8 cellular contexts compared by ENCODE assay signal in the genomic region with DNA sequence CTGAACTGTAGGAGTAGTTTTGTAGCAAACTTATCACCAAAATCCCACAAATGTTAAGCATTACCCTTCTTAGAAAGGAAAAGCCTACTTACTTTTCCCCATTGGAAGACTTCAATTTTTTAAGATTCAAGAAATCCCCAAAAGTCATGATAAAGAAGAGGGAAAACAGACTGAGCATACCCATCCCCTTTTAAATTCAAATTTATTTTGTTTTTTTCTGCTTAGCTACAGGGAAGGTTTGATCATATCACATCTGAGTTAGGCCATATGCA.
A peak's percentile ranks its signal among the peaks of the same experiment; 100 is the strongest.
DNase-seq lines count a peak whose midpoint lies in the region; ATAC-seq, FAIRE-seq and TF ChIP-seq lines count a peak whose summit lies in the region.

No MANE protein-coding gene starts in this region.

- H4K20me1 ChIP-seq in mammary epithelial cell (ENCODE audit: insufficient read depth, low read length), result no peaks in the 10 kb centered on the region

- intact Hi-C loops in left ventricle myocardium inferior (cut with micrococcal nuclease) (no loop called here), Right ventricle myocardium superior (cut with DNase I) (no loop called here), mammary epithelial cell (cut with micrococcal nuclease) (loop anchor here (1.0 kb wide), 5 partner anchors 21 to 175 kb away; no protein-coding TSS in a partner anchor)

- H3K9me3 Mint-ChIP-seq in glutamatergic neuron (ENCODE audit: unreplicated experiment), result peaks cover 1% of the 10 kb centered on the region

- CTCF ChIA-PET in mammary epithelial cell (lab: Charles Lee; ENCODE audit: low non-redundant PET), result interaction anchor here (0.7 kb wide), 2 partner anchors 21 to 295 kb away, joined by 3 read pairs; no protein-coding TSS in a partner anchor

- no peak overlapping the region for H3K4me3 Mint-ChIP-seq in glutamatergic neuron (ENCODE audit: unreplicated experiment)

- no peaks in the 10 kb centered on the region for H3K27me3 Mint-ChIP-seq in glutamatergic neuron (ENCODE audit: unreplicated experiment)

- H3K9ac ChIP-seq in mammary epithelial cell (ENCODE audit: insufficient read depth, low read length), result peak overlapping the region; percentile 98
- no peak overlapping the region for H3K9ac ChIP-seq in muscle layer of colon (ENCODE audit: low read length)

- H3K27ac ChIP-seq in left ventricle myocardium inferior (replicated peaks) (peak overlapping the region; percentile 81), mammary epithelial cell (ENCODE audit: insufficient read depth, low read depth, low read length) (peak overlapping the region; percentile 100), muscle layer of colon (ENCODE audit: low read depth, low read length) (peak overlapping the region; percentile 45), urinary bladder (ENCODE audit: low read depth) (peak overlapping the region; percentile 87)

- no peaks in the 10 kb centered on the region for H3K36me3 ChIP-seq in left ventricle myocardium inferior
- no peaks in the 10 kb centered on the region for H3K36me3 ChIP-seq in mammary epithelial cell (ENCODE audit: insufficient read depth, low read length)
- H3K36me3 ChIP-seq in muscle layer of colon (ENCODE audit: insufficient read depth, low read length), result no peaks in the 10 kb centered on the region
- H3K36me3 ChIP-seq in urinary bladder (ENCODE audit: insufficient read depth), result no peaks in the 10 kb centered on the region

- no peak for TF ChIP-seq CTCF in left ventricle myocardium inferior (IDR thresholded peaks at IDR 0.05; ENCODE audit: borderline replicate concordance)
- TF ChIP-seq CTCF in mammary epithelial cell (conservative IDR thresholded peaks at IDR 0.05 in 1 of 2, IDR thresholded peaks at IDR 0.05 in 1 of 2; ENCODE audit: extremely low read depth in 1 of 2, insufficient read depth in 1 of 2, low read depth in 1 of 2, low read length in 2 of 2), result no peak
- TF ChIP-seq CTCF in glutamatergic neuron (IDR thresholded peaks at IDR 0.05; ENCODE audit: partially characterized antibody, unreplicated experiment), result no peak

- ATAC-seq in Right ventricle myocardium superior (ENCODE audit: poor library complexity) (no peak), GM18858 (IDR thresholded peaks at IDR 0.05; ENCODE audit: unreplicated experiment) (no peak)

- FAIRE-seq in H54 (lab: Jason Lieb, UNC), result no peak

- TF ChIP-seq POLR2A in H54 (IDR thresholded peaks at IDR 0.05; ENCODE audit: low read depth, low read length), result no peak

- TSS peak; percentile 85 for BruUV-seq in mammary epithelial cell (replicated peaks; lab: Mats Ljungman, UMichigan)

- H3K9me3 ChIP-seq in left ventricle myocardium inferior (replicated peaks) (no peaks in the 10 kb centered on the region), mammary epithelial cell (replicated peaks; ENCODE audit: insufficient read depth, low read length) (no peaks in the 10 kb centered on the region), muscle layer of colon (ENCODE audit: low read length) (no peaks in the 10 kb centered on the region)

- no peak overlapping the region for H2AFZ ChIP-seq in mammary epithelial cell (ENCODE audit: low read depth, low read length)

- no peaks in the 10 kb centered on the region for H3K36me3 Mint-ChIP-seq in glutamatergic neuron (ENCODE audit: unreplicated experiment)

- peaks cover 9% of the 10 kb centered on the region for H3K4me1 Mint-ChIP-seq in glutamatergic neuron (ENCODE audit: low read depth, unreplicated experiment)

- no peaks in the 10 kb centered on the region for H3K79me2 ChIP-seq in mammary epithelial cell (ENCODE audit: insufficient read depth, low read length)

- H3K27ac Mint-ChIP-seq in glutamatergic neuron (ENCODE audit: unreplicated experiment), result no peak overlapping the region

- DNase-seq in left ventricle myocardium inferior (no peak), Right ventricle myocardium superior (no peak), mammary epithelial cell (no peak), H54 (ENCODE audit: insufficient read length, low spot score) (no peak), glutamatergic neuron (no peak)

- H3K4me2 ChIP-seq in mammary epithelial cell (ENCODE audit: insufficient read depth, low read depth, low read length), result peak overlapping the region; percentile 87

- peak overlapping the region; percentile 36 for H3K4me3 ChIP-seq in left ventricle myocardium inferior
- H3K4me3 ChIP-seq in mammary epithelial cell (replicated peaks in 1 of 3; ENCODE audit: insufficient read depth in 1 of 3, low read depth in 2 of 3, low read length in 3 of 3), result peak overlapping the region; percentile 35 to 43 (median 39)
- H3K4me3 ChIP-seq in muscle layer of colon (ENCODE audit: low read depth in 1 of 2, low read length in 2 of 2), result peak overlapping the region in 1 of 2 donors; percentile 45
- H3K4me3 ChIP-seq in urinary bladder (ENCODE audit: low read depth, low read length), result no peak overlapping the region

- H3K4me1 ChIP-seq in left ventricle myocardium inferior (peaks cover 26% of the 10 kb centered on the region), mammary epithelial cell (ENCODE audit: insufficient read depth, low read length) (peaks cover 40% of the 10 kb centered on the region), muscle layer of colon (ENCODE audit: insufficient read depth, low read length) (peaks cover 24% of the 10 kb centered on the region), urinary bladder (ENCODE audit: insufficient read depth) (no peaks in the 10 kb centered on the region)

- dilution Hi-C loops in mammary epithelial cell (cut with HindIII; ENCODE audit: low sequenced_read_pairs), result no loop called here

- H3K27me3 ChIP-seq in left ventricle myocardium inferior (ENCODE audit: low read depth) (no peaks in the 10 kb centered on the region), mammary epithelial cell (ENCODE audit: insufficient read depth, low read length) (no peaks in the 10 kb centered on the region), muscle layer of colon (ENCODE audit: control insufficient read depth in 1 of 2, insufficient read depth in 2 of 2, low read length in 2 of 2) (no peaks in the 10 kb centered on the region)

- in situ Hi-C loops in mammary epithelial cell (cut with MboI; ENCODE audit: low sequenced_read_pairs in 2 of 2), result no loop called here

Comparison
In these comparisons a context has a peak if more than half of its experiments do, and no peak if none do; other contexts are left out.
1. H3K27ac ChIP-seq: peak in every context shown above with its lines; median percentile 100 in mammary epithelial cell; 87 in urinary bladder; 81 in left ventricle myocardium inferior; 45 in muscle layer of colon.